In genomic region chr18:35231052-35231451, GRCh38 we compare ENCODE assay signal across 8 cellular contexts. TPM values are rescaled to one million over a fixed set of nuclear protein-coding genes. Genes with fewer than 3 reads are reported as not detected.
DNase-seq lines count a peak whose midpoint lies in the region; ATAC-seq and TF ChIP-seq lines count a peak whose summit lies in the region.

No MANE protein-coding gene starts in this region.

- WGBS in transverse colon (ENCODE audit: low coverage in 1 of 2), 2 donors: 0% methylated on average over 6 of the region's 6 CpGs

- BruUV-seq in HCT116 (replicated peaks; lab: Mats Ljungman, UMichigan): no TSS peak

- POLR2A ChIA-PET in HCT116 (lab: Charles Lee): no interaction called here

- H4K20me1 ChIP-seq in HCT116 (ENCODE audit: insufficient read depth): no peaks in the 10 kb centered on the region

- H3K9me2 ChIP-seq in HCT116 (ENCODE audit: insufficient read depth): no peaks in the 10 kb centered on the region

- no peaks in the 10 kb centered on the region for H3K9me3 ChIP-seq in HCT116 (ENCODE audit: control insufficient read depth in 1 of 2, insufficient read depth in 1 of 2, low read depth in 1 of 2, low read length in 2 of 2)
- no peaks in the 10 kb centered on the region for H3K9me3 ChIP-seq in transverse colon

- peak; percentile 87 for TF ChIP-seq RAD21 in HCT116 (IDR thresholded peaks at IDR 0.05; ENCODE audit: low read depth)

- H3K9ac ChIP-seq in HCT116 (ENCODE audit: low read length): no peak overlapping the region

- H3K4me2 ChIP-seq in HCT116 (ENCODE audit: low read length): peak overlapping the region; percentile 57

- no peaks in the 10 kb centered on the region for H3K36me3 Mint-ChIP-seq in activated naive CD8-positive, alpha-beta T cell

- no peaks in the 10 kb centered on the region for H3K36me3 ChIP-seq in HCT116 (ENCODE audit: control insufficient read depth in 1 of 2, insufficient read depth in 2 of 2, low read length in 2 of 2)
- no peaks in the 10 kb centered on the region for H3K36me3 ChIP-seq in transverse colon

- H3K27ac Mint-ChIP-seq in activated naive CD8-positive, alpha-beta T cell: no peak overlapping the region

- peak overlapping the region; percentile 87 for H2AFZ ChIP-seq in HCT116 (ENCODE audit: low read depth, low read length, poor library complexity, severe bottlenecking)

- TF ChIP-seq POLR2A in HCT116 (IDR thresholded peaks at IDR 0.05; ENCODE audit: borderline replicate concordance, extremely low read depth, insufficient read depth, insufficient read length) (no peak), transverse colon (IDR thresholded peaks at IDR 0.05) (no peak)

- DNase-seq in ELR (ENCODE audit: low read depth): peak; percentile 79
- peak; percentile 82 for DNase-seq in HCT116 (ENCODE audit: low read depth, low spot score)
- peak; percentile 41 for DNase-seq in NCI-H1048 (lab: John Stamatoyannopoulos, UW)
- peak; percentile 22 for DNase-seq in SKM-1 (lab: John Stamatoyannopoulos, UW; ENCODE audit: unreplicated experiment)
- peak; percentile 83 for DNase-seq in Right ventricle myocardium inferior (ENCODE audit: missing footprints)
- DNase-seq in pons (ENCODE audit: low spot score): peak; percentile 95
- peak; percentile 87 for DNase-seq in transverse colon

- H3K79me2 ChIP-seq in HCT116 (ENCODE audit: insufficient read depth, low read length): no peaks in the 10 kb centered on the region

- in situ Hi-C loops in transverse colon (cut with MboI; ENCODE audit: low pct_ligation_motif_present in 1 of 4, low pct_unique_long_range_greater_than_20kb in 1 of 4, low sequenced_read_pairs in 3 of 4): loop anchor here in 2 of 4 donors (10.0 to 25.0 kb wide), 2 partner anchors 106 to 124 kb away; partner anchors contain the start of gene ZNF24 (in 1 of the 2)

- peaks cover 3% of the 10 kb centered on the region for H3K4me1 Mint-ChIP-seq in activated naive CD8-positive, alpha-beta T cell (ENCODE audit: low read depth)

- H3K27ac ChIP-seq in HCT116 (ENCODE audit: low read depth, low read length): no peak overlapping the region
- no peak overlapping the region for H3K27ac ChIP-seq in transverse colon

- H3K4me1 ChIP-seq in HCT116 (ENCODE audit: control insufficient read depth in 1 of 2, insufficient read depth in 2 of 2, low read length in 2 of 2): no peaks in the 10 kb centered on the region
- peaks cover 0 to 5% (median 2%) of the 10 kb centered on the region in 4 donors for H3K4me1 ChIP-seq in transverse colon

- RAD21 ChIA-PET in HCT116 (lab: Charles Lee; ENCODE audit: low non-redundant PET in 1 of 2, low total read pairs in 2 of 2, uncharacterized antibody in 2 of 2, unreplicated experiment in 2 of 2): no interaction called here

- CTCF ChIA-PET in HCT116 (lab: Charles Lee): interaction anchor here (0.7 to 2.0 kb wide), 3 partner anchors 124 to 210 kb away, joined by 3 to 23 read pairs (median 11); no protein-coding TSS in a partner anchor

- TF ChIP-seq EP300 in transverse colon (IDR thresholded peaks at IDR 0.05; ENCODE audit: low read depth): no peak

- no peaks in the 10 kb centered on the region for H3K9me3 Mint-ChIP-seq in activated naive CD8-positive, alpha-beta T cell (ENCODE audit: low read depth)

- no peaks in the 10 kb centered on the region for H3K27me3 Mint-ChIP-seq in activated naive CD8-positive, alpha-beta T cell

- H3K4me3 ChIP-seq in HCT116 (replicated peaks in 1 of 2; ENCODE audit: low read depth in 1 of 2, low read length in 2 of 2): peak overlapping the region; percentile 16 to 21; a peak in 2 of 4 replicates
- H3K4me3 ChIP-seq in transverse colon: no peak overlapping the region

- no peaks in the 10 kb centered on the region for H3K27me3 ChIP-seq in HCT116 (ENCODE audit: insufficient read depth, low read length)
- H3K27me3 ChIP-seq in transverse colon: no peaks in the 10 kb centered on the region

- ATAC-seq in HCT116 (peak; percentile 94), Right ventricle myocardium inferior (peak; percentile 89)

- TF ChIP-seq CTCF in HCT116 (IDR thresholded peaks at IDR 0.05 in 2 of 3, conservative IDR thresholded peaks at IDR 0.05 in 1 of 3; ENCODE audit: borderline replicate concordance in 1 of 3, insufficient read depth in 1 of 3, low read depth in 2 of 3, low read length in 2 of 3) (peak; percentile 80 to 91 (median 88)), transverse colon (IDR thresholded peaks at IDR 0.05) (peak; percentile 87 to 96 (median 91))

- peak overlapping the region; percentile 24 for H3K4me3 Mint-ChIP-seq in activated naive CD8-positive, alpha-beta T cell

- intact Hi-C loops in HCT116 (cut with micrococcal nuclease): loop anchor here (10.0 kb wide), 1 partner anchor 274 kb away; no protein-coding TSS in a partner anchor
- intact Hi-C loops in Right ventricle myocardium inferior (cut with DNase I): loop anchor here (1.0 kb wide), 1 partner anchor 124 kb away; no protein-coding TSS in a partner anchor
- intact Hi-C loops in transverse colon (cut with DNase I; ENCODE audit: low total_unique reads): loop anchor here (5.0 kb wide), 1 partner anchor 121 kb away; no protein-coding TSS in a partner anchor

TF ChIP-seq in HCT116, 20 proteins besides CTCF, POLR2A, EP300 and RAD21:
- no peak for TF ChIP-seq ZBTB33 (IDR thresholded peaks at IDR 0.05; ENCODE audit: extremely low read depth, insufficient replicate concordance, low read length)
- TF ChIP-seq CBX3 (IDR thresholded peaks at IDR 0.05; ENCODE audit: low read depth): peak; percentile 59; the same call in 1 of the 2 replicates

RNA-seq across cellular contexts. Expression of gene ZNF397, which starts 9.8 kb away (rescaled TPM):
- total RNA-seq in HCT116 (2021; ENCODE audit: unreplicated experiment) (23.8 TPM), Right ventricle myocardium inferior (15.5 TPM), transverse colon (10 to 100 TPM; 21.8 to 60.6 (median 32.0) TPM)
- polyA plus RNA-seq in HCT116 (2012): 7.5 and 12.0 TPM in 2 replicates

RNA-seq across cellular contexts. Expression of gene ZSCAN30, which starts 59.0 kb away (rescaled TPM):
- total RNA-seq in HCT116 (2021; ENCODE audit: unreplicated experiment) (11.5 TPM), Right ventricle myocardium inferior (9.5 TPM), transverse colon (10 to 100 TPM in 2 of 4 donors, 1 to 10 TPM in 2; 7.1 to 23.5 (median 11.0) TPM)
- 4.5 and 6.8 TPM in 2 replicates for polyA plus RNA-seq in HCT116 (2012)

Comparison
In these comparisons a context has a peak if more than half of its experiments do, and no peak if none do; other contexts are left out.
1. DNase-seq: peak in every context shown above with its lines; median percentile 95 in pons; 87 in transverse colon; 83 in Right ventricle myocardium inferior; 82 in HCT116; 79 in ELR; 41 in NCI-H1048; 22 in SKM-1.
2. H3K4me3 ChIP-seq: peak in HCT116 (2 of 2); none in transverse colon (0 of 4).